In the genomic region with DNA sequence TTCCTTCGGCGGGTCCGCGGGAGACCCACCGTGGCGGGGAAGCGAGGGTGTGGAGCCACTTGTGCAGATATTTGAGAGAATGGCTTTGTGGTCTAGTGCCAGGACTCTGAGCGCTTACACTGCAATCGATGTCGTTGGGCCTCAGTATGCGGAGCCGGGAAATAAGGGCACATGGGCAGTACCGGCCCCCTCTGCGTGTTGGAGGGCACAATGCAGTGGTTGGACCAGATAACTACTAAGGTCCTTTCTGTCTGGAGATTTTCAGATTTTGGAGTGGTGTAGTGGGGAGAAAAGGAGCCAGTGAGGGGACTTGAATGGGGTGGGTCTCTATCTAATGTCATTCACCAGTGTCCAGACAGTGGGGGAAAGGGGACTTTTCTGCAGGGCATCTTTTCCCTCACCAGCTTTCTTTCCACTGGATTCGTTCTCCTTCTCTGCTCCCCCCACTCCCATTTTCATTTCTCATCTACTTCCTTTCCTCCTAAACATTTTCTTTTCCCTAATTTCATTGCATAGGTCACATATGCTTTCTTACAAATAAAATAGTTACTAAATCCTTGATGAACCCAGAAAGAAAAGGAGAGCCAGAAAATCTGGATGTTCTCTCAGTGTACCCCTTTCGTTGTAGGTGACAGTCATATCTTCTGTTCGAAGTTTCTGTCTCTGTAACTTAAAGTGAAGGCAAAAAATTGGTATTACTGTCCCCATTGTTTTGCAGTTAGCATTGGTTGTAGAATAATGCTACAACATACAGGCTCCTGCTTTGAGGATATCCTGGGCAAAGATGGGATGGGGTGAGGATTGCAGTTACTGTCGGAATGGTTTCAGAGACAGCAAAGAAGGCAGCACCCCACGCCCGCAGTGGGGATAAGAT, we compare ENCODE assay signal across 8 cellular contexts. TPM values are rescaled to one million over a fixed set of nuclear protein-coding genes. Genes with fewer than 3 reads are reported as not detected.
A peak's percentile ranks its signal among the peaks of the same experiment; 100 is the strongest.
DNase-seq lines count a peak whose midpoint lies in the region; ATAC-seq, FAIRE-seq and TF ChIP-seq lines count a peak whose summit lies in the region.

No MANE protein-coding gene starts in this region.

- H3K27me3 Mint-ChIP-seq in activated CD8-positive, alpha-beta T cell treated with anti-CD3 and anti-CD28 coated beads, Interleukin-2, amount 10 ng/mL, durations not matched to agents 7 days and 5 days (ENCODE audit: low read depth) = peaks cover 23% of the 10 kb centered on the region
- peaks cover 29 to 39% (median 37%) of the 10 kb centered on the region in 3 donors for H3K27me3 Mint-ChIP-seq in immature natural killer cell (ENCODE audit: low read depth in 3 of 3)

- peaks cover 61% of the 10 kb centered on the region for H3K4me1 Mint-ChIP-seq in activated CD8-positive, alpha-beta T cell treated with anti-CD3 and anti-CD28 coated beads, Interleukin-2, amount 10 ng/mL, durations not matched to agents 7 days and 5 days (ENCODE audit: low read depth)
- H3K4me1 Mint-ChIP-seq in immature natural killer cell = peaks cover 19 to 20% of the 10 kb centered on the region in 2 donors

- H3K27ac ChIP-seq in temporal lobe (ENCODE audit: low read depth, low read length) = peak overlapping the region; percentile 48

- DNase-seq in AG10803 (ENCODE audit: low read depth) = peak; percentile 23
- DNase-seq in activated CD8-positive, alpha-beta T cell treated with anti-CD3 and anti-CD28 coated beads, Interleukin-2, amount 10 ng/mL, durations not matched to agents 7 days and 5 days = no peak
- no peak for DNase-seq in immature natural killer cell
- DNase-seq in GM12891 (ENCODE audit: insufficient read length, low spot score) = no peak
- no peak for DNase-seq in effector CD8-positive, alpha-beta T cell (lab: John Stamatoyannopoulos, UW)

- peak; percentile 0 for ATAC-seq in GM21737 (IDR thresholded peaks at IDR 0.05; ENCODE audit: unreplicated experiment)
- ATAC-seq in activated CD8-positive, alpha-beta T cell treated with anti-CD3 and anti-CD28 coated beads, Interleukin-2, amount 10 ng/mL, durations not matched to agents 7 days and 5 days = peak; percentile 0
- ATAC-seq in HG03196 (IDR thresholded peaks at IDR 0.05; ENCODE audit: unreplicated experiment) = no peak

- no peak for TF ChIP-seq CTCF in AG10803 (conservative IDR thresholded peaks at IDR 0.05; ENCODE audit: low read length)

- no peak for FAIRE-seq in GM12891 (lab: Jason Lieb, UNC)

- CTCF ChIA-PET in activated CD8-positive, alpha-beta T cell treated with anti-CD3 and anti-CD28 coated beads, Interleukin-2, amount 10 ng/mL, durations not matched to agents 7 days and 5 days (lab: Charles Lee) = interaction anchor here (0.8 to 2.9 kb wide), 4 partner anchors 9 to 172 kb away, joined by 3 to 14 read pairs (median 4); no protein-coding TSS in a partner anchor

- H3K9me3 Mint-ChIP-seq in activated CD8-positive, alpha-beta T cell treated with anti-CD3 and anti-CD28 coated beads, Interleukin-2, amount 10 ng/mL, durations not matched to agents 7 days and 5 days (ENCODE audit: insufficient read depth) = no peaks in the 10 kb centered on the region
- H3K9me3 Mint-ChIP-seq in immature natural killer cell = peaks cover 0 to 3% (median 0%) of the 10 kb centered on the region in 6 donors

- peak overlapping the region; percentile 85 for H3K4me3 Mint-ChIP-seq in activated CD8-positive, alpha-beta T cell treated with anti-CD3 and anti-CD28 coated beads, Interleukin-2, amount 10 ng/mL, durations not matched to agents 7 days and 5 days
- peak overlapping the region; percentile 73 to 98 (median 98) for H3K4me3 Mint-ChIP-seq in immature natural killer cell

- TF ChIP-seq POLR2A in GM12891 (IDR thresholded peaks at IDR 0.05; ENCODE audit: low read depth, low read length) = no peak

- POLR2A ChIA-PET in activated CD8-positive, alpha-beta T cell treated with anti-CD3 and anti-CD28 coated beads, Interleukin-2, amount 10 ng/mL, durations not matched to agents 7 days and 5 days (lab: Charles Lee) = interaction anchor here (0.7 to 3.4 kb wide), 5 partner anchors 9 to 181 kb away, joined by 3 to 67 read pairs (median 7); partner anchors contain the start of genes NSL1 and TATDN3

- peaks cover 14% of the 10 kb centered on the region for H3K36me3 Mint-ChIP-seq in activated CD8-positive, alpha-beta T cell treated with anti-CD3 and anti-CD28 coated beads, Interleukin-2, amount 10 ng/mL, durations not matched to agents 7 days and 5 days (ENCODE audit: low read depth)
- H3K36me3 Mint-ChIP-seq in immature natural killer cell = no peaks in the 10 kb centered on the region

- peak overlapping the region; percentile 96 for H3K27ac Mint-ChIP-seq in activated CD8-positive, alpha-beta T cell treated with anti-CD3 and anti-CD28 coated beads, Interleukin-2, amount 10 ng/mL, durations not matched to agents 7 days and 5 days
- peak overlapping the region in 5 of 6 donors; percentile 1 to 81 (median 47) for H3K27ac Mint-ChIP-seq in immature natural killer cell

- H3K4me3 ChIP-seq in AG10803 (ENCODE audit: low read length) = peak overlapping the region; percentile 79

TF ChIP-seq in GM12891, 5 proteins besides CTCF, POLR2A, EP300 and RAD21:
- TF ChIP-seq POLR2AphosphoS5 (IDR thresholded peaks at IDR 0.05; ENCODE audit: low read depth, low read length) (no peak), TAF1 (IDR thresholded peaks at IDR 0.05; ENCODE audit: low read depth, low read length) (no peak), POU2F2 (IDR thresholded peaks at IDR 0.05; ENCODE audit: low read depth, low read length) (no peak), PAX5 (IDR thresholded peaks at IDR 0.05; ENCODE audit: insufficient read depth, low read length, severe bottlenecking) (no peak), SPI1 (IDR thresholded peaks at IDR 0.05; ENCODE audit: low read depth, low read length) (no peak)

RNA-seq across cellular contexts. Expression of gene ATF3, which starts 1.4 kb away (rescaled TPM):
- 10 to 100 TPM; 12.1 to 12.5 TPM for total RNA-seq in activated CD8-positive, alpha-beta T cell treated with anti-CD3 and anti-CD28 coated beads, Interleukin-2, amount 10 ng/mL, durations not matched to agents 7 days and 5 days
- under 1 TPM in 2 of 3 donors, not detected in 1; 0.40 to 0.70 TPM for polyA plus RNA-seq in immature natural killer cell
- 2.2 TPM for total RNA-seq in temporal lobe
- 19.7 TPM for polyA plus RNA-seq in GM12891 (2012; ENCODE audit: low read depth, missing spikeins)
